ENCODE assay signal across 10 cellular contexts in the genomic region with DNA sequence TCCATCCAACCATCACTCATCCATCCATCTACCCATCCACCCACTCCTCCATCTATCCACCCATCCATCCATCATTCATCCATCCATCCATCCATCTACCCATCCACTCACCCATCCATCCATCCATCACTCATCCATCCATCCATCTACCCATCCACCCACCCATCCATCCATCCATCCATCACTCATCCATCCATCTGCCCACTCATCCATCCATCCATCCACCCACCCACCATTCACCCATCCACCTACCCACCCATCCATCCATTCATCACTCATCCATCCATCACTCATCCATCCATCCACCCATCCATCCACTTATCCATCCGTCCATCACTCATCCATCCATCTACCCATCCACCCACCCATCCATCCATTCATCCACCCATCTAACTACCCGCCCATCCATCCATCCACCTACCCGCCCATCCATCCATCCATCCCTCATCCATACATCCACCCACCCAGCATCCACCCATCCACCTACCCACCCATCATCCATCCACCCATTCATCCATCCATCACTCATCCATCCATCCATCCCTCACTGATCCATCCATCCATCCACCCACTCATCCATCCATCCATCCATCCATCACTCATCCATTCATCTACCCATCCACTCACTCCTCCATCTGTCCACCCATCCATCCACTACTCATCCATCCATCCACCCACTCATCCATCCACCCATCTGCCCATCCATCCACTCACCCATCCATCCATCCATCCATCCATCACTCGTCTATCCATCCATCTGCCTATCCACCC. TPM values are rescaled to one million over a fixed set of nuclear protein-coding genes. Genes with fewer than 3 reads are reported as not detected.
"Had no signal": no experiment of that assay in that cellular context is flagged by ENCODE, and none has a peak within 500 bp of the region (broad histone marks: within the 10 kb centered on the region; RNA-seq: fewer than 3 reads in every experiment).

No MANE protein-coding gene starts in this region.

- FAIRE-seq: H54, HepG2 had no signal

- ATAC-seq: HepG2 had no signal

- DNase-seq: GOT3, H9, HCEC 1CT, HFFc6, Karpas-422, KBM-7 had no signal

- H3K4me2 ChIP-seq: KMS-11 had no signal

- H3K9ac ChIP-seq: KMS-11 had no signal

- H3K27ac ChIP-seq: KMS-11 had no signal

RNA-seq across cellular contexts. Expression of a gene that starts 24.1 kb away (rescaled TPM):
- total RNA-seq: HT-29 had no signal
